Comparison of ENCODE assay signal across 1 cellular context in genomic region chr11:58392741-58393140, GRCh38.
TF ChIP-seq lines count a peak whose summit lies in the region.

No MANE protein-coding gene starts in this region.

TF ChIP-seq in endothelial cell of umbilical vein, 7 proteins besides CTCF, POLR2A, EP300 and RAD21:
- TF ChIP-seq MAX (IDR thresholded peaks at IDR 0.05; ENCODE audit: insufficient read depth, insufficient read length) (no peak), FOS (IDR thresholded peaks at IDR 0.05; ENCODE audit: borderline replicate concordance, insufficient read depth, low read length) (no peak), GATA2 (IDR thresholded peaks at IDR 0.05; ENCODE audit: insufficient read depth, insufficient read length, low read depth, low read length) (no peak), EZH2 (IDR thresholded peaks at IDR 0.05; ENCODE audit: borderline replicate concordance, low read depth, low read length, severe bottlenecking) (no peak), POLR2AphosphoS5 (IDR thresholded peaks at IDR 0.05; ENCODE audit: insufficient read depth, low read depth, low read length) (no peak), JUN (IDR thresholded peaks at IDR 0.05; ENCODE audit: borderline replicate concordance, insufficient read depth, insufficient read length, low read depth) (no peak), MYC (IDR thresholded peaks at IDR 0.05; ENCODE audit: low read depth, low read length) (no peak)
